Comparison of ENCODE assay signal across 20 cellular contexts in the genomic region with DNA sequence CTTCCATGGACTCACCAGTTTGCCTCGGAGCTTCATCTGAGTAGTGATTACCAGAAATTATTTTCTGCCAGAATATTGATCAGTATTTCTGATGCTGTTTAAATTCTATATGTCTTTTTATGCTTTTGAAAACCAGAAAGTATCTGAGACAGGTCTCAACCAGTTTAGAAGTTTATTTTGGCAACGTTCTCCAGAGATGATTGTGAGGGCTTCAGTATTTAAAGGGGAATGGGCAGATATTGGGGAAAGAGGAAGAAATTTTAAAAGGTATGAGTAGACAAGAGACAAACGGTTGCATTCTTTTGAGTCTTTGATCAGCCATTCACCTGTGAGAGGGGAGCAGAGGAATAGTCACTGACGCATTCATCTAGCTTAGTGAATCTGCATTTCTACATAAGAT. TPM values are rescaled to one million over a fixed set of nuclear protein-coding genes. Genes with fewer than 3 reads are reported as not detected.
A peak's percentile ranks its signal among the peaks of the same experiment; 100 is the strongest.
DNase-seq lines count a peak whose midpoint lies in the region; ATAC-seq, FAIRE-seq and TF ChIP-seq lines count a peak whose summit lies in the region.
"Had no signal": no experiment of that assay in that cellular context is flagged by ENCODE, and none has a peak within 500 bp of the region (broad histone marks: within the 10 kb centered on the region; RNA-seq: fewer than 3 reads in every experiment).

No MANE protein-coding gene starts in this region.

- peaks cover 4 to 16% (median 15%) of the 10 kb centered on the region in 4 donors for H3K4me1 Mint-ChIP-seq in CD4-positive, CD25-positive, alpha-beta regulatory T cell
- peaks cover 20% of the 10 kb centered on the region for H3K4me1 Mint-ChIP-seq in WTC11
- H3K4me1 Mint-ChIP-seq in mesothelial cell of epicardium: peaks cover 22% of the 10 kb centered on the region

- H3K4me1 ChIP-seq in CD4-positive, CD25-positive, alpha-beta regulatory T cell (ENCODE audit: control insufficient read depth, insufficient read depth, low read length, poor library complexity, severe bottlenecking): no peaks in the 10 kb centered on the region
- peaks cover 0 to 4% of the 10 kb centered on the region in 2 donors for H3K4me1 ChIP-seq in kidney (ENCODE audit: control insufficient read depth in 1 of 2, insufficient read depth in 1 of 2, low read depth in 1 of 2, low read length in 2 of 2)
- H3K4me1 ChIP-seq: BE2C, HAP-1, SJCRH30 had no signal

- H3K36me3 Mint-ChIP-seq in CD4-positive, CD25-positive, alpha-beta regulatory T cell: peaks cover 53% of the 10 kb centered on the region
- H3K36me3 Mint-ChIP-seq in WTC11 (peaks cover 56% of the 10 kb centered on the region), mesothelial cell of epicardium (peaks cover 45% of the 10 kb centered on the region)

- FAIRE-seq in kidney (lab: Jason Lieb, UNC) (no peak), D721Med (lab: Jason Lieb, UNC) (no peak)
- FAIRE-seq: HTR-8/SVneo had no signal

- ATAC-seq in CD4-positive, CD25-positive, alpha-beta regulatory T cell (ENCODE audit: low read depth in 2 of 2): no peak
- no peak for ATAC-seq in WTC11

- H3K27me3 ChIP-seq in CD4-positive, CD25-positive, alpha-beta regulatory T cell (ENCODE audit: control insufficient read depth, insufficient read depth, low read length): no peaks in the 10 kb centered on the region
- H3K27me3 ChIP-seq: BE2C, SJCRH30 had no signal

- no peak overlapping the region for H3K4me3 Mint-ChIP-seq in CD4-positive, CD25-positive, alpha-beta regulatory T cell
- H3K4me3 Mint-ChIP-seq in WTC11 (no peak overlapping the region), mesothelial cell of epicardium (no peak overlapping the region)
- H3K4me3 Mint-ChIP-seq: CD8-positive, alpha-beta memory T cell had no signal

- peaks cover 46% of the 10 kb centered on the region for H3K36me3 ChIP-seq in CD4-positive, CD25-positive, alpha-beta regulatory T cell (ENCODE audit: control insufficient read depth, insufficient read depth, low read length)
- H3K36me3 ChIP-seq in kidney (ENCODE audit: control insufficient read depth in 1 of 2, insufficient read depth in 2 of 2, low read length in 2 of 2): peaks cover 6 to 10% of the 10 kb centered on the region in 2 donors

- intact Hi-C loops in kidney (cut with DNase I): no loop called here

- no peak overlapping the region for H3K9ac ChIP-seq in kidney (ENCODE audit: low read length in 2 of 2)

- no peak for DNase-seq in CD4-positive, CD25-positive, alpha-beta regulatory T cell
- DNase-seq in WTC11 (ENCODE audit: low spot score): no peak
- no peak for DNase-seq in caudate nucleus (lab: John Stamatoyannopoulos, UW)
- no peak for DNase-seq in mesothelial cell of epicardium (ENCODE audit: low spot score in 2 of 2, unreplicated experiment in 2 of 2)
- DNase-seq in NCI-H774 (lab: John Stamatoyannopoulos, UW): no peak
- DNase-seq in kidney: no peak
- DNase-seq in DMS114 treated with DMSO at 0.1 percent for 48 hours (lab: John Stamatoyannopoulos, UW; ENCODE audit: unreplicated experiment): no peak
- no peak for DNase-seq in D721Med (ENCODE audit: insufficient read length, low spot score)
- DNase-seq: BE2C; CD8-positive, alpha-beta memory T cell; DMS79 treated with DMSO at 0.1 percent for 48 hours; NCI-H1436; NCI-H1930; NCI-H524; PC-9; SJCRH30 had no signal

- peaks cover 4 to 7% of the 10 kb centered on the region in 2 experiments for H3K9me3 ChIP-seq in CD4-positive, CD25-positive, alpha-beta regulatory T cell (ENCODE audit: control insufficient read depth in 2 of 2, low read length in 2 of 2)
- peaks cover 0 to 7% of the 10 kb centered on the region in 2 donors for H3K9me3 ChIP-seq in kidney (ENCODE audit: control insufficient read depth in 1 of 2, low read length in 2 of 2)
- H3K9me3 ChIP-seq: BE2C had no signal

- POLR2A ChIA-PET in WTC11 (lab: Charles Lee): no interaction called here

- no peak overlapping the region for H3K4me3 ChIP-seq in CD4-positive, CD25-positive, alpha-beta regulatory T cell (ENCODE audit: low read depth, low read length)
- no peak overlapping the region for H3K4me3 ChIP-seq in kidney (ENCODE audit: low read length in 2 of 2)
- H3K4me3 ChIP-seq: HAP-1, PC-9, SJCRH30 had no signal

- TF ChIP-seq CTCF in WTC11 (IDR thresholded peaks at IDR 0.05) (no peak), mesothelial cell of epicardium (IDR thresholded peaks at IDR 0.05; ENCODE audit: unreplicated experiment) (no peak), kidney (IDR thresholded peaks at IDR 0.05; ENCODE audit: borderline replicate concordance, extremely low read depth, insufficient read depth) (no peak), D721Med (IDR thresholded peaks at IDR 0.05; ENCODE audit: insufficient read depth, missing control alignments) (no peak)

- no peak overlapping the region for H3K27ac ChIP-seq in CD4-positive, CD25-positive, alpha-beta regulatory T cell (ENCODE audit: insufficient read depth, low read length, poor library complexity, severe bottlenecking)
- H3K27ac ChIP-seq in caudate nucleus (ENCODE audit: low read depth, low read length) (peak overlapping the region; percentile 39), kidney (ENCODE audit: low read depth in 2 of 2, low read length in 2 of 2) (no peak overlapping the region)
- H3K27ac ChIP-seq: SJCRH30 had no signal

- CTCF ChIA-PET in WTC11 (lab: Charles Lee): interaction anchor here (1.7 to 2.1 kb wide), 2 partner anchors 60 to 331 kb away, joined by 5 to 10 read pairs; no protein-coding TSS in a partner anchor

- peak overlapping the region in 2 of 3 donors; percentile 7 to 14 for H3K27ac Mint-ChIP-seq in CD4-positive, CD25-positive, alpha-beta regulatory T cell
- peak overlapping the region; percentile 69; the same call in 1 of the 2 replicates for H3K27ac Mint-ChIP-seq in WTC11
- H3K27ac Mint-ChIP-seq in mesothelial cell of epicardium: peak overlapping the region; percentile 78

- H3K27me3 Mint-ChIP-seq in CD4-positive, CD25-positive, alpha-beta regulatory T cell: no peaks in the 10 kb centered on the region
- no peaks in the 10 kb centered on the region for H3K27me3 Mint-ChIP-seq in WTC11 (ENCODE audit: low read depth)
- no peaks in the 10 kb centered on the region for H3K27me3 Mint-ChIP-seq in mesothelial cell of epicardium (ENCODE audit: low read depth)
- H3K27me3 Mint-ChIP-seq: CD8-positive, alpha-beta memory T cell had no signal

- peaks cover 0 to 5% (median 0%) of the 10 kb centered on the region in 7 donors for H3K9me3 Mint-ChIP-seq in CD4-positive, CD25-positive, alpha-beta regulatory T cell
- H3K9me3 Mint-ChIP-seq in WTC11 (peaks cover 33% of the 10 kb centered on the region), mesothelial cell of epicardium (peaks cover 10% of the 10 kb centered on the region)

TF ChIP-seq in WTC11, 78 proteins besides CTCF, POLR2A, EP300 and RAD21:
- TF ChIP-seq SMAD4 (CRISPR knock-in tag; IDR thresholded peaks at IDR 0.05): no peak
- TF ChIP-seq CREM (CRISPR knock-in tag; IDR thresholded peaks at IDR 0.05): no peak
- TF ChIP-seq, protein P1, sequence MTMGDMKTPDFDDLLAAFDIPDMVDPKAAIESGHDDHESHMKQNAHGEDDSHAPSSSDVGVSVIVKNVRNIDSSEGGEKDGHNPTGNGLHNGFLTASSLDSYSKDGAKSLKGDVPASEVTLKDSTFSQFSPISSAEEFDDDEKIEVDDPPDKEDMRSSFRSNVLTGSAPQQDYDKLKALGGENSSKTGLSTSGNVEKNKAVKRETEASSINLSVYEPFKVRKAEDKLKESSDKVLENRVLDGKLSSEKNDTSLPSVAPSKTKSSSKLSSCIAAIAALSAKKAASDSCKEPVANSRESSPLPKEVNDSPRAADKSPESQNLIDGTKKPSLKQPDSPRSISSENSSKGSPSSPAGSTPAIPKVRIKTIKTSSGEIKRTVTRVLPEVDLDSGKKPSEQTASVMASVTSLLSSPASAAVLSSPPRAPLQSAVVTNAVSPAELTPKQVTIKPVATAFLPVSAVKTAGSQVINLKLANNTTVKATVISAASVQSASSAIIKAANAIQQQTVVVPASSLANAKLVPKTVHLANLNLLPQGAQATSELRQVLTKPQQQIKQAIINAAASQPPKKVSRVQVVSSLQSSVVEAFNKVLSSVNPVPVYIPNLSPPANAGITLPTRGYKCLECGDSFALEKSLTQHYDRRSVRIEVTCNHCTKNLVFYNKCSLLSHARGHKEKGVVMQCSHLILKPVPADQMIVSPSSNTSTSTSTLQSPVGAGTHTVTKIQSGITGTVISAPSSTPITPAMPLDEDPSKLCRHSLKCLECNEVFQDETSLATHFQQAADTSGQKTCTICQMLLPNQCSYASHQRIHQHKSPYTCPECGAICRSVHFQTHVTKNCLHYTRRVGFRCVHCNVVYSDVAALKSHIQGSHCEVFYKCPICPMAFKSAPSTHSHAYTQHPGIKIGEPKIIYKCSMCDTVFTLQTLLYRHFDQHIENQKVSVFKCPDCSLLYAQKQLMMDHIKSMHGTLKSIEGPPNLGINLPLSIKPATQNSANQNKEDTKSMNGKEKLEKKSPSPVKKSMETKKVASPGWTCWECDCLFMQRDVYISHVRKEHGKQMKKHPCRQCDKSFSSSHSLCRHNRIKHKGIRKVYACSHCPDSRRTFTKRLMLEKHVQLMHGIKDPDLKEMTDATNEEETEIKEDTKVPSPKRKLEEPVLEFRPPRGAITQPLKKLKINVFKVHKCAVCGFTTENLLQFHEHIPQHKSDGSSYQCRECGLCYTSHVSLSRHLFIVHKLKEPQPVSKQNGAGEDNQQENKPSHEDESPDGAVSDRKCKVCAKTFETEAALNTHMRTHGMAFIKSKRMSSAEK (CRISPR knock-in tag; IDR thresholded peaks at IDR 0.05; ENCODE audit: borderline replicate concordance): no peak
- TF ChIP-seq PRRX2 (CRISPR knock-in tag; IDR thresholded peaks at IDR 0.05): no peak

RNA-seq across cellular contexts. Expression of a gene that starts 44.4 kb away (rescaled TPM):
- not detected for total RNA-seq in CD4-positive, CD25-positive, alpha-beta regulatory T cell
- polyA plus RNA-seq in CD4-positive, CD25-positive, alpha-beta regulatory T cell: under 1 TPM in 2 of 4 donors, not detected in 2; 0.13 to 0.30 TPM
- total RNA-seq in WTC11 (2021) (0.05 to 0.30 TPM in 2 of 3 replicates, not detected in the other), mesothelial cell of epicardium (0.18 to 0.60 TPM (median 0.47 TPM) in 3 replicates), kidney (not detected)
- 0.09 TPM for polyA plus RNA-seq in kidney (ENCODE audit: insufficient read depth, low read depth, low replicate concordance)
- total RNA-seq: A172, M059J had no signal
- polyA plus RNA-seq: CD8-positive, alpha-beta memory T cell had no signal

RNA-seq across cellular contexts. Expression of a gene that starts 47.7 kb away (rescaled TPM):
- total RNA-seq in CD4-positive, CD25-positive, alpha-beta regulatory T cell: 72.9 TPM
- polyA plus RNA-seq in CD4-positive, CD25-positive, alpha-beta regulatory T cell: 10 to 100 TPM; 29.1 to 40.5 (median 34.6) TPM
- total RNA-seq in WTC11 (2021) (28.4 to 32.4 TPM (median 30.9 TPM) in 3 replicates), mesothelial cell of epicardium (80.4 to 85.2 TPM (median 84.8 TPM) in 3 replicates), kidney (77.1 TPM)
- polyA plus RNA-seq in kidney (ENCODE audit: insufficient read depth, low read depth, low replicate concordance): 24.8 TPM

Comparison
In these comparisons a context has a peak if more than half of its experiments do, and no peak if none do; other contexts are left out.
1. H3K27ac Mint-ChIP-seq: peak in every context shown above with its lines; median percentile 78 in mesothelial cell of epicardium; 69 in WTC11; 10 in CD4-positive, CD25-positive, alpha-beta regulatory T cell.